Comparison of ENCODE assay signal across 1 cellular context in genomic region chrX:40080896-40081678, GRCh38.
TF ChIP-seq lines count a peak whose summit lies in the region.

No MANE protein-coding gene starts in this region.

TF ChIP-seq in K562, 482 proteins besides CTCF, POLR2A, EP300 and RAD21:
- TF ChIP-seq MCM3 (IDR thresholded peaks at IDR 0.05): no peak
- 0 out of 2 replicates have a peak, but pooled peaks have one; percentile 26 for TF ChIP-seq POLR2G (IDR thresholded peaks at IDR 0.05; ENCODE audit: low read depth, low read length)
- 0 out of 2 replicates have a peak, but pooled peaks have one; percentile 17 for TF ChIP-seq RBFOX2 (IDR thresholded peaks at IDR 0.05; ENCODE audit: low read depth, low read length)
